ENCODE assay signal across 2 cellular contexts in genomic region chr12:6639151-6639773, GRCh38.
TF ChIP-seq lines count a peak whose summit lies in the region.

No MANE protein-coding gene starts in this region.

TF ChIP-seq in SK-N-SH, 30 proteins besides CTCF, POLR2A, EP300 and RAD21:
- TF ChIP-seq RCOR1 (IDR thresholded peaks at IDR 0.05; ENCODE audit: low read length) = no peak
- TF ChIP-seq USF2 (IDR thresholded peaks at IDR 0.05; ENCODE audit: borderline replicate concordance, low read depth, low read length) = no peak
- no peak for TF ChIP-seq CHD2 (IDR thresholded peaks at IDR 0.05; ENCODE audit: low read length, partially characterized antibody)
- no peak for TF ChIP-seq MXI1 (IDR thresholded peaks at IDR 0.05; ENCODE audit: low read depth, low read length)
- no peak for TF ChIP-seq SIN3A (IDR thresholded peaks at IDR 0.05; ENCODE audit: borderline replicate concordance, low read depth, low read length)
- TF ChIP-seq JUND (IDR thresholded peaks at IDR 0.05) = no peak
- TF ChIP-seq TAF1 (IDR thresholded peaks at IDR 0.05; ENCODE audit: borderline replicate concordance, low read depth, low read length) = no peak
TF ChIP-seq in SK-N-SH: peak in this region for 0.

TF ChIP-seq in SK-N-SH treated with all-trans-retinoic acid at 6 μM for 48 hours, 23 proteins besides CTCF, POLR2A, EP300 and RAD21:
- no peak for TF ChIP-seq ZNF565 (CRISPR knock-in tag; conservative IDR thresholded peaks at IDR 0.05; ENCODE audit: low read depth)
- TF ChIP-seq ZC3H10 (CRISPR knock-in tag; IDR thresholded peaks at IDR 0.05) = no peak
- TF ChIP-seq ARNTL (CRISPR knock-in tag; IDR thresholded peaks at IDR 0.05; ENCODE audit: borderline replicate concordance, low read depth) = no peak
